In genomic region chr11:74820763-74821162, GRCh38 we compare ENCODE assay signal across 12 cellular contexts.
A peak's percentile ranks its signal among the peaks of the same experiment; 100 is the strongest.
DNase-seq lines count a peak whose midpoint lies in the region; ATAC-seq and TF ChIP-seq lines count a peak whose summit lies in the region.
"Had no signal": no experiment of that assay in that cellular context is flagged by ENCODE, and none has a peak within 500 bp of the region (broad histone marks: within the 10 kb centered on the region; RNA-seq: fewer than 3 reads in every experiment).

No MANE protein-coding gene starts in this region.

- H3K36me3 ChIP-seq in MG63 (peaks cover 64% of the 10 kb centered on the region), mesendoderm (ENCODE audit: control insufficient read depth, insufficient read depth, low read length) (no peaks in the 10 kb centered on the region)

- intact Hi-C loops in CD14-positive monocyte (cut with micrococcal nuclease), result no loop called here

- H3K27ac Mint-ChIP-seq in T-helper 17 cell (no peak overlapping the region), endothelial cell (ENCODE audit: unreplicated experiment) (no peak overlapping the region), CD14-positive monocyte (no peak overlapping the region)
- H3K27ac Mint-ChIP-seq: activated naive CD4-positive, alpha-beta T cell treated with anti-CD3 and anti-CD28 coated beads, Interleukin-2, amount 10 ng/mL, durations not matched to agents 7 days and 5 days had no signal

- peaks cover 9% of the 10 kb centered on the region for H3K9me3 Mint-ChIP-seq in endothelial cell (ENCODE audit: unreplicated experiment)
- peaks cover 16 to 39% (median 31%) of the 10 kb centered on the region in 7 donors for H3K9me3 Mint-ChIP-seq in CD14-positive monocyte

- H3K27me3 Mint-ChIP-seq in T-helper 17 cell (no peaks in the 10 kb centered on the region), endothelial cell (ENCODE audit: unreplicated experiment) (peaks cover 2% of the 10 kb centered on the region), CD14-positive monocyte (ENCODE audit: low read depth in 3 of 3) (peaks cover 0 to 3% (median 1%) of the 10 kb centered on the region in 3 donors)
- H3K27me3 Mint-ChIP-seq: activated naive CD4-positive, alpha-beta T cell treated with anti-CD3 and anti-CD28 coated beads, Interleukin-2, amount 10 ng/mL, durations not matched to agents 7 days and 5 days had no signal

- DNase-seq in AG09309 (ENCODE audit: low read depth) (peak; percentile 71), MG63 (peak; percentile 59), dermis blood vessel endothelial cell (peak; percentile 94), mesendoderm (peak; percentile 40), T-helper 17 cell (no peak), endothelial cell (ENCODE audit: low spot score) (no peak), CD14-positive monocyte (ENCODE audit: low spot score) (no peak)
- DNase-seq: activated naive CD4-positive, alpha-beta T cell treated with anti-CD3 and anti-CD28 coated beads, Interleukin-2, amount 10 ng/mL, durations not matched to agents 7 days and 5 days; gastrocnemius medialis; mucosa of descending colon; NCI-H1417 had no signal

- H3K56ac ChIP-seq in mesendoderm (ENCODE audit: low read length), result no peak overlapping the region

- H2BK15ac ChIP-seq in mesendoderm (replicated peaks; ENCODE audit: low read depth), result no peak overlapping the region

- H3K4me1 ChIP-seq in mesendoderm (ENCODE audit: control insufficient read depth, low read depth, low read length), result peaks cover 17% of the 10 kb centered on the region

- H3K23ac ChIP-seq in mesendoderm (ENCODE audit: low read length), result no peak overlapping the region

- H2AK5ac ChIP-seq in mesendoderm (ENCODE audit: low read length), result no peak overlapping the region

- H3K4me3 Mint-ChIP-seq in T-helper 17 cell, result no peak overlapping the region
- no peak overlapping the region for H3K4me3 Mint-ChIP-seq in endothelial cell (ENCODE audit: unreplicated experiment)
- no peak overlapping the region for H3K4me3 Mint-ChIP-seq in CD14-positive monocyte
- H3K4me3 Mint-ChIP-seq: activated naive CD4-positive, alpha-beta T cell treated with anti-CD3 and anti-CD28 coated beads, Interleukin-2, amount 10 ng/mL, durations not matched to agents 7 days and 5 days had no signal

- H3K4me3 ChIP-seq in AG09309 (ENCODE audit: control insufficient read depth, low read depth, low read length) (no peak overlapping the region), MG63 (no peak overlapping the region), mesendoderm (ENCODE audit: low read length) (no peak overlapping the region)
- H3K4me3 ChIP-seq: gastrocnemius medialis, mucosa of descending colon had no signal

- H2BK5ac ChIP-seq in mesendoderm (ENCODE audit: low read length), result no peak overlapping the region

- no peak overlapping the region for H2BK120ac ChIP-seq in mesendoderm (ENCODE audit: low read depth, low read length)

- H3K9ac ChIP-seq in mesendoderm (ENCODE audit: low read length), result no peak overlapping the region

- H3K27me3 ChIP-seq in MG63 (no peaks in the 10 kb centered on the region), mesendoderm (ENCODE audit: insufficient read depth, low read length, poor library complexity) (no peaks in the 10 kb centered on the region)
- H3K27me3 ChIP-seq: gastrocnemius medialis had no signal

- peaks cover 2% of the 10 kb centered on the region for H3K79me1 ChIP-seq in mesendoderm (ENCODE audit: low read length)

- peaks cover 20% of the 10 kb centered on the region for H3K4me1 Mint-ChIP-seq in T-helper 17 cell
- peaks cover 52% of the 10 kb centered on the region for H3K4me1 Mint-ChIP-seq in endothelial cell (ENCODE audit: unreplicated experiment)
- H3K4me1 Mint-ChIP-seq in CD14-positive monocyte, result peaks cover 10% of the 10 kb centered on the region

- no peak overlapping the region for H3K4me2 ChIP-seq in mesendoderm (ENCODE audit: low read length)

- H3K9me3 ChIP-seq in MG63 (peaks cover 23% of the 10 kb centered on the region), T-helper 17 cell (ENCODE audit: control insufficient read depth, low read length, poor library complexity, severe bottlenecking) (no peaks in the 10 kb centered on the region)
- H3K9me3 ChIP-seq: gastrocnemius medialis had no signal

- ATAC-seq in T-helper 17 cell (no peak), HG02870 (IDR thresholded peaks at IDR 0.05; ENCODE audit: unreplicated experiment) (no peak)
- ATAC-seq: gastrocnemius medialis, mucosa of descending colon had no signal

- WGBS in mesendoderm (ENCODE audit: extremely low coverage, insufficient coverage, low lambda C conversion rate), result no CpG with 5 or more reads among the region's 1 CpG

- H4K5ac ChIP-seq in mesendoderm (ENCODE audit: low read length), result no peak overlapping the region

- no peak overlapping the region for H3K18ac ChIP-seq in mesendoderm (ENCODE audit: low read length)

- no peak overlapping the region for H3K4ac ChIP-seq in mesendoderm (ENCODE audit: low read depth, low read length)

- H3K27ac ChIP-seq in mesendoderm (ENCODE audit: low read depth, low read length), result no peak overlapping the region

- no peak overlapping the region for H4K8ac ChIP-seq in mesendoderm (ENCODE audit: low read depth, low read length)

- peaks cover 15% of the 10 kb centered on the region for H3K36me3 Mint-ChIP-seq in T-helper 17 cell (ENCODE audit: low read depth)
- H3K36me3 Mint-ChIP-seq in endothelial cell (ENCODE audit: low read depth, unreplicated experiment), result peaks cover 42% of the 10 kb centered on the region
- peaks cover 80 to 95% of the 10 kb centered on the region in 2 donors for H3K36me3 Mint-ChIP-seq in CD14-positive monocyte

- no peak for TF ChIP-seq CTCF in AG09309 (IDR thresholded peaks at IDR 0.05; ENCODE audit: control insufficient read depth, insufficient read depth, low read depth, low read length, missing control alignments)
- no peak for TF ChIP-seq CTCF in endothelial cell (IDR thresholded peaks at IDR 0.05; ENCODE audit: unreplicated experiment)
- TF ChIP-seq CTCF in CD14-positive monocyte (IDR thresholded peaks at IDR 0.05), result no peak

- no peaks in the 10 kb centered on the region for H3K79me2 ChIP-seq in mesendoderm (ENCODE audit: control insufficient read depth, insufficient read depth, low read length)

Comparison
In these comparisons a context has a peak if more than half of its experiments do, and no peak if none do; other contexts are left out.
1. DNase-seq: peak in AG09309 (single experiment), MG63 (single experiment), dermis blood vessel endothelial cell (single experiment) and mesendoderm (single experiment); none in T-helper 17 cell (0 of 3), endothelial cell (single experiment) and CD14-positive monocyte (single experiment).